In genomic region chr1:59446257-59446901, GRCh38 we compare ENCODE assay signal across 10 cellular contexts.
DNase-seq lines count a peak whose midpoint lies in the region; ATAC-seq, FAIRE-seq and TF ChIP-seq lines count a peak whose summit lies in the region.
"Had no signal": no experiment of that assay in that cellular context is flagged by ENCODE, and none has a peak within 500 bp of the region (broad histone marks: within the 10 kb centered on the region; RNA-seq: fewer than 3 reads in every experiment).

No MANE protein-coding gene starts in this region.

- no peaks in the 10 kb centered on the region for H3K9me2 ChIP-seq in OCI-LY7 (ENCODE audit: insufficient read depth, low read length)

- H3K79me2 ChIP-seq in K562 (ENCODE audit: control insufficient read depth, insufficient read depth, low read length), result no peaks in the 10 kb centered on the region
- no peaks in the 10 kb centered on the region for H3K79me2 ChIP-seq in OCI-LY7 (ENCODE audit: insufficient read depth, low read depth, low read length)

- BruUV-seq in K562 (replicated peaks; lab: Mats Ljungman, UMichigan) (no TSS peak), OCI-LY7 (replicated peaks; lab: Mats Ljungman, UMichigan) (no TSS peak)

- H3K27ac ChIP-seq in HEK293 (ENCODE audit: extremely low read depth, low read depth, low read length) (no peak overlapping the region), K562 (ENCODE audit: extremely low read depth, low read depth, low read length) (no peak overlapping the region), suprapubic skin (peak overlapping the region; percentile 28), OCI-LY7 (ENCODE audit: low read depth, low read length, poor library complexity, severe bottlenecking) (no peak overlapping the region)
- H3K27ac ChIP-seq: KMS-11 had no signal

- peak; percentile 19 to 37; a peak in 1 of 4 replicates for TF ChIP-seq RAD21 in K562 (CRISPR knock-in tag; conservative IDR thresholded peaks at IDR 0.05 in 1 of 2, IDR thresholded peaks at IDR 0.05 in 1 of 2)

- peak; percentile 92 for TF ChIP-seq EP300 in K562 (IDR thresholded peaks at IDR 0.05; ENCODE audit: low read length)
- no peak for TF ChIP-seq EP300 in suprapubic skin (IDR thresholded peaks at IDR 0.05)

- 14% methylated on average over 9 of the region's 9 CpGs for WGBS in K562 (ENCODE audit: insufficient coverage, low coverage, missing lambda C conversion rate)
- 47% methylated on average over 9 of the region's 9 CpGs for WGBS in suprapubic skin

- no peaks in the 10 kb centered on the region for H3K9me1 ChIP-seq in K562 (ENCODE audit: control insufficient read depth, insufficient read depth, low read length)

- in situ Hi-C loops in K562 (cut with MboI), result no loop called here

- no peak overlapping the region for H3K9ac ChIP-seq in K562 (ENCODE audit: insufficient read depth in 1 of 2, low read depth in 2 of 2, low read length in 2 of 2)
- H3K9ac ChIP-seq: KMS-11 had no signal

- H3K36me3 ChIP-seq in HEK293 (ENCODE audit: control insufficient read depth in 2 of 2, insufficient read depth in 1 of 2, low read length in 2 of 2), result no peaks in the 10 kb centered on the region
- H3K36me3 ChIP-seq in K562 (ENCODE audit: control insufficient read depth, insufficient read depth, low read length), result no peaks in the 10 kb centered on the region
- no peaks in the 10 kb centered on the region for H3K36me3 ChIP-seq in suprapubic skin
- no peaks in the 10 kb centered on the region for H3K36me3 ChIP-seq in OCI-LY7 (ENCODE audit: insufficient read depth, low read length)

- FAIRE-seq in K562 (lab: Jason Lieb, UNC), result no peak

- H3K27me3 ChIP-seq in K562 (ENCODE audit: control insufficient read depth in 2 of 2, insufficient read depth in 2 of 2, low read length in 2 of 2), result no peaks in the 10 kb centered on the region
- H3K27me3 ChIP-seq in suprapubic skin, result no peaks in the 10 kb centered on the region

- ATAC-seq in K562 (peak; percentile 96), GM18511 (IDR thresholded peaks at IDR 0.05; ENCODE audit: unreplicated experiment) (no peak), HG03039 (IDR thresholded peaks at IDR 0.05; ENCODE audit: unreplicated experiment) (no peak)
- ATAC-seq: activated T-helper 17 cell treated with anti-CD3 and anti-CD28 coated beads, Interleukin-2, amount 50 U/mL, for 72 hours had no signal

- H3K4me2 ChIP-seq in K562 (ENCODE audit: insufficient read depth, low read length), result no peak overlapping the region
- no peak overlapping the region for H3K4me2 ChIP-seq in OCI-LY7 (ENCODE audit: low read length)
- H3K4me2 ChIP-seq: KMS-11 had no signal

- TF ChIP-seq POLR2A in K562 (conservative IDR thresholded peaks at IDR 0.05) (no peak), suprapubic skin (IDR thresholded peaks at IDR 0.05) (no peak)

- TF ChIP-seq CTCF in HEK293 (tag by site-specific recombination; IDR thresholded peaks at IDR 0.05) (no peak), K562 (IDR thresholded peaks at IDR 0.05 in 2 of 3, conservative IDR thresholded peaks at IDR 0.05 in 1 of 3; ENCODE audit: insufficient read depth in 2 of 3, low read depth in 1 of 3, low read length in 3 of 3) (no peak), suprapubic skin (IDR thresholded peaks at IDR 0.05) (no peak), OCI-LY7 (conservative IDR thresholded peaks at IDR 0.05; ENCODE audit: low read length) (no peak)

- intact Hi-C loops in K562 (cut with micrococcal nuclease) (no loop called here), OCI-LY7 (cut with micrococcal nuclease; ENCODE audit: unreplicated experiment) (no loop called here)

- POLR2A ChIA-PET in HEK293 (lab: Yijun Ruan, JAX), result no interaction called here
- POLR2A ChIA-PET in K562 (lab: Yijun Ruan, JAX), result interaction anchor here (0.6 to 1.4 kb wide), 3 partner anchors 12 to 664 kb away, joined by 3 to 4 read pairs (median 3); no protein-coding TSS in a partner anchor
- POLR2A ChIA-PET in OCI-LY7 (lab: Charles Lee), result no interaction called here

- CTCF ChIA-PET in HEK293 (lab: Yijun Ruan, JAX), result interaction anchor here (0.6 kb wide), 1 partner anchor 566 kb away, joined by 3 read pairs; no protein-coding TSS in a partner anchor
- CTCF ChIA-PET in K562 (lab: Yijun Ruan, JAX; ENCODE audit: low intra/inter-chr PET ratio), result no interaction called here
- CTCF ChIA-PET in OCI-LY7 (lab: Charles Lee; ENCODE audit: unreplicated experiment), result no interaction called here

- H3K4me1 ChIP-seq in HEK293 (ENCODE audit: control insufficient read depth, insufficient read depth, low read length) (no peaks in the 10 kb centered on the region), K562 (replicated peaks in 1 of 2; ENCODE audit: control insufficient read depth in 2 of 2, insufficient read depth in 2 of 2, low read length in 2 of 2) (peaks cover 0 to 8% of the 10 kb centered on the region in 2 experiments; a peak in 1 of 5 replicates), suprapubic skin (peaks cover 28% of the 10 kb centered on the region), OCI-LY7 (ENCODE audit: insufficient read depth, low read length, poor library complexity, severe bottlenecking) (no peaks in the 10 kb centered on the region)

- DNase-seq in K562 (ENCODE audit: extremely low read depth in 1 of 4, low spot score in 3 of 4) (peak in 1 of 4 experiments; percentile 20), kidney tubule cell (ENCODE audit: low spot score) (peak; percentile 43), suprapubic skin (ENCODE audit: low spot score in 2 of 2) (no peak), OCI-LY7 (ENCODE audit: low spot score) (no peak)
- no peak for DNase-seq in activated CD4-positive, alpha-beta T cell treated with anti-CD3 and anti-CD28 coated beads, Interleukin-2, amount 50 U/mL, for 48 hours

- no peak overlapping the region for H2AFZ ChIP-seq in K562 (ENCODE audit: low read depth, low read length)
- H2AFZ ChIP-seq in OCI-LY7 (ENCODE audit: low read length), result no peak overlapping the region

- no peaks in the 10 kb centered on the region for H4K20me1 ChIP-seq in K562 (replicated peaks; ENCODE audit: control insufficient read depth, insufficient read depth, low read length)
- H4K20me1 ChIP-seq in OCI-LY7 (ENCODE audit: insufficient read depth, low read length), result no peaks in the 10 kb centered on the region

- H3K4me3 ChIP-seq in HEK293 (ENCODE audit: low read depth, low read length), result no peak overlapping the region
- H3K4me3 ChIP-seq in K562, result no peak overlapping the region
- no peak overlapping the region for H3K4me3 ChIP-seq in suprapubic skin
- no peak overlapping the region for H3K4me3 ChIP-seq in OCI-LY7 (ENCODE audit: low read depth, low read length, poor library complexity, severe bottlenecking)

- H3K9me3 ChIP-seq in HEK293 (ENCODE audit: control insufficient read depth, insufficient read depth, low read depth, low read length) (no peaks in the 10 kb centered on the region), K562 (replicated peaks; ENCODE audit: control insufficient read depth, insufficient read depth, low read depth, low read length) (no peaks in the 10 kb centered on the region), suprapubic skin (no peaks in the 10 kb centered on the region), OCI-LY7 (ENCODE audit: low read length) (no peaks in the 10 kb centered on the region)

TF ChIP-seq in HEK293, 187 proteins besides CTCF, POLR2A, EP300 and RAD21:
- TF ChIP-seq ZNF350 (tag by site-specific recombination; IDR thresholded peaks at IDR 0.05) (0 out of 2 replicates have a peak, but pooled peaks have one; percentile 51), ZNF571 (tag by site-specific recombination; IDR thresholded peaks at IDR 0.05) (no peak)
TF ChIP-seq in HEK293: peak in this region for 1.

TF ChIP-seq in K562, 482 proteins besides CTCF, POLR2A, EP300 and RAD21 (continues in another document):
- TF ChIP-seq ZNF740 (CRISPR knock-in tag; IDR thresholded peaks at IDR 0.05) (no peak), ZNF740 (tag; IDR thresholded peaks at IDR 0.05) (no peak), ETS2 (tag; IDR thresholded peaks at IDR 0.05; ENCODE audit: borderline replicate concordance, poor library complexity, severe bottlenecking) (no peak), ZC3H11A (IDR thresholded peaks at IDR 0.05; ENCODE audit: low read depth, low read length) (no peak), CEBPG (CRISPR knock-in tag; IDR thresholded peaks at IDR 0.05) (peak; percentile 97), CEBPG (tag; conservative IDR thresholded peaks at IDR 0.05 in 1 of 2, IDR thresholded peaks at IDR 0.05 in 1 of 2) (peak; percentile 98 to 100), HDAC3 (IDR thresholded peaks at IDR 0.05; ENCODE audit: borderline replicate concordance, partially characterized antibody) (peak; percentile 63), FOXM1 (IDR thresholded peaks at IDR 0.05; ENCODE audit: low read depth) (no peak), FOXM1 (CRISPR knock-in tag; IDR thresholded peaks at IDR 0.05; ENCODE audit: low read depth) (no peak), RBM39 (optimal IDR thresholded peaks at IDR 0.05; ENCODE audit: low read depth, low read length) (no peak), DEAF1 (CRISPR knock-in tag; IDR thresholded peaks at IDR 0.05) (0 out of 2 replicates have a peak, but pooled peaks have one; percentile 32), PYGO2 (tag; IDR thresholded peaks at IDR 0.05) (no peak), PCBP1 (IDR thresholded peaks at IDR 0.05; ENCODE audit: low read depth, low read length, poor library complexity, severe bottlenecking) (no peak), ZNF239 (CRISPR knock-in tag; IDR thresholded peaks at IDR 0.05) (peak; percentile 50; the same call in 1 of the 2 replicates), ZNF57 (CRISPR knock-in tag; IDR thresholded peaks at IDR 0.05) (no peak)

Comparison
In these comparisons a context has a peak if more than half of its experiments do, and no peak if none do; other contexts are left out.
1. Of the 44 proteins assayed by ChIP-seq in both K562 and HEK293: peak only in K562: ZBTB17, ZNF175 and ZNF239; only in HEK293: none; in both: none; in neither: 41.